ENCODE assay signal across 8 cellular contexts in genomic region chr19:36009220-36009619, GRCh38. TPM values are rescaled to one million over a fixed set of nuclear protein-coding genes. Genes with fewer than 3 reads are reported as not detected.
DNase-seq lines count a peak whose midpoint lies in the region; ATAC-seq, FAIRE-seq and TF ChIP-seq lines count a peak whose summit lies in the region.

No MANE protein-coding gene starts in this region.

- H3K9ac ChIP-seq in BLaER1 treated with 17β-estradiol and CSF1 and Interleukin-3, amounts not matched to agents 10 nM and 100 nM = peak overlapping the region in 7 of 11 experiments; percentile 15 to 59 (median 46); a peak in 6 of 22 replicates
- H3K9ac ChIP-seq in IMR-90 (ENCODE audit: low read depth, low read length) = peak overlapping the region; percentile 39; the same call in 1 of the 2 replicates

- TF ChIP-seq POLR2A in IMR-90 (IDR thresholded peaks at IDR 0.05; ENCODE audit: low read depth, low read length) (no peak), spleen (IDR thresholded peaks at IDR 0.05) (no peak)

- TF ChIP-seq CTCF in IMR-90 (conservative IDR thresholded peaks at IDR 0.05; ENCODE audit: low read depth, low read length) = no peak
- TF ChIP-seq CTCF in bronchial epithelial cell (IDR thresholded peaks at IDR 0.05; ENCODE audit: insufficient read depth, low read length, severe bottlenecking) = no peak
- no peak for TF ChIP-seq CTCF in spleen (IDR thresholded peaks at IDR 0.05 in 8 of 11, conservative IDR thresholded peaks at IDR 0.05 in 3 of 11)

- dilution Hi-C loops in IMR-90 (cut with HindIII; ENCODE audit: low sequenced_read_pairs, unreplicated experiment) = no loop called here

- H3K4me3 ChIP-seq in BLaER1 treated with 17β-estradiol and CSF1 and Interleukin-3, amounts not matched to agents 10 nM and 100 nM = peak overlapping the region in 6 of 10 experiments; percentile 24 to 55 (median 36); a peak in 11 of 20 replicates
- H3K4me3 ChIP-seq in IMR-90 (ENCODE audit: insufficient read depth, low read depth, low read length) (peak overlapping the region; percentile 24), bronchial epithelial cell (ENCODE audit: low read depth, low read length) (peak overlapping the region; percentile 41), spleen (peak overlapping the region in 7 of 8 donors; percentile 9 to 62 (median 29))

- peaks cover 7 to 14% of the 10 kb centered on the region in 2 experiments; a peak in 3 of 4 replicates for H3K79me1 ChIP-seq in IMR-90 (ENCODE audit: low read depth in 1 of 2, low read length in 2 of 2)

- H3K9me3 ChIP-seq in BLaER1 treated with 17β-estradiol and CSF1 and Interleukin-3, amounts not matched to agents 10 nM and 100 nM (replicated peaks in 1 of 11) = no peaks in the 10 kb centered on the region
- H3K9me3 ChIP-seq in IMR-90 (ENCODE audit: control insufficient read depth, insufficient read depth, low read length) (no peaks in the 10 kb centered on the region), spleen (no peaks in the 10 kb centered on the region)

- H2BK120ac ChIP-seq in IMR-90 (ENCODE audit: low read depth, low read length) = no peak overlapping the region

- 2% methylated on average over 40 of the region's 50 CpGs; no CpG with 5 or more reads in 1 of the 2 experiments for WGBS in IMR-90 (ENCODE audit: extremely low coverage in 2 of 2, insufficient read length in 1 of 2), 2 experiments
- 2 to 7% (median 2%) methylated on average over 13 to 50 of the region's 50 CpGs for WGBS in spleen, 5 donors

- H3K27ac ChIP-seq in BLaER1 treated with 17β-estradiol and CSF1 and Interleukin-3, amounts not matched to agents 10 nM and 100 nM = no peak overlapping the region
- H3K27ac ChIP-seq in IMR-90 (ENCODE audit: insufficient read depth, low read length) = no peak overlapping the region; the same call in 1 of the 2 replicates
- H3K27ac ChIP-seq in spleen = peak overlapping the region in 2 of 8 donors; percentile 27 to 49

- ATAC-seq in IMR-90 (ENCODE audit: low read depth) (peak; percentile 68), HG03095 (IDR thresholded peaks at IDR 0.05; ENCODE audit: unreplicated experiment) (no peak), HG03432 (IDR thresholded peaks at IDR 0.05; ENCODE audit: unreplicated experiment) (no peak)

- peak overlapping the region; percentile 46 for H2AK9ac ChIP-seq in IMR-90 (replicated peaks; ENCODE audit: low read depth, low read length, poor library complexity)

- H2BK15ac ChIP-seq in IMR-90 (ENCODE audit: low read depth, low read length) = no peak overlapping the region

- peaks cover 0 to 5% (median 0%) of the 10 kb centered on the region in 11 experiments; a peak in 1 of 22 replicates for H3K36me3 ChIP-seq in BLaER1 treated with 17β-estradiol and CSF1 and Interleukin-3, amounts not matched to agents 10 nM and 100 nM
- H3K36me3 ChIP-seq in IMR-90 (ENCODE audit: control insufficient read depth, insufficient read depth, low read length) (no peaks in the 10 kb centered on the region; the same call in 1 of the 2 replicates), bronchial epithelial cell (ENCODE audit: control insufficient read depth, insufficient read depth, low read length) (peaks cover 2% of the 10 kb centered on the region), spleen (peaks cover 0 to 7% (median 0%) of the 10 kb centered on the region in 6 donors)

- H2AK5ac ChIP-seq in IMR-90 (ENCODE audit: low read depth, low read length) = no peak overlapping the region

- TF ChIP-seq RAD21 in IMR-90 (IDR thresholded peaks at IDR 0.05; ENCODE audit: low read length) = no peak

- no peak overlapping the region for H4K5ac ChIP-seq in IMR-90 (ENCODE audit: low read depth, low read length)

- peak overlapping the region in 1 of 2 experiments; percentile 82; a peak in 1 of 4 replicates for H4K8ac ChIP-seq in IMR-90 (ENCODE audit: low read depth in 2 of 2, low read length in 2 of 2)

- H3K18ac ChIP-seq in IMR-90 (ENCODE audit: low read depth, low read length) = no peak overlapping the region

- peaks cover 0 to 20% (median 10%) of the 10 kb centered on the region in 11 experiments; a peak in 14 of 22 replicates for H3K27me3 ChIP-seq in BLaER1 treated with 17β-estradiol and CSF1 and Interleukin-3, amounts not matched to agents 10 nM and 100 nM
- H3K27me3 ChIP-seq in IMR-90 (ENCODE audit: control insufficient read depth, insufficient read depth, low read length) (no peaks in the 10 kb centered on the region), bronchial epithelial cell (ENCODE audit: control insufficient read depth, insufficient read depth, low read length) (no peaks in the 10 kb centered on the region), spleen (replicated peaks in 1 of 7) (peaks cover 0 to 17% (median 0%) of the 10 kb centered on the region in 7 donors)

- H3K4ac ChIP-seq in IMR-90 (ENCODE audit: low read depth, low read length) = no peak overlapping the region

- H2BK5ac ChIP-seq in IMR-90 (ENCODE audit: low read depth, low read length, poor library complexity, severe bottlenecking) = no peak overlapping the region

- intact Hi-C loops in IMR-90 (cut with micrococcal nuclease) (no loop called here), spleen (cut with DNase I; ENCODE audit: low total_unique reads) (no loop called here)

- in situ Hi-C loops in IMR-90 (cut with MboI; ENCODE audit: low sequenced_read_pairs) = no loop called here

- BruUV-seq in IMR-90 (replicated peaks; lab: Mats Ljungman, UMichigan) = no TSS peak

- H2BK20ac ChIP-seq in IMR-90 (ENCODE audit: low read depth, low read length) = no peak overlapping the region

- peaks cover 9 to 21% (median 12%) of the 10 kb centered on the region in 10 experiments; a peak in 19 of 20 replicates for H3K4me1 ChIP-seq in BLaER1 treated with 17β-estradiol and CSF1 and Interleukin-3, amounts not matched to agents 10 nM and 100 nM
- H3K4me1 ChIP-seq in IMR-90 (ENCODE audit: control insufficient read depth, insufficient read depth, low read length) (peaks cover 7% of the 10 kb centered on the region; the same call in 1 of the 2 replicates), spleen (peaks cover 6 to 33% (median 24%) of the 10 kb centered on the region in 6 donors)

- H3K23ac ChIP-seq in IMR-90 (ENCODE audit: low read depth, low read length) = no peak overlapping the region

- H3K4me2 ChIP-seq in BLaER1 treated with 17β-estradiol and CSF1 and Interleukin-3, amounts not matched to agents 10 nM and 100 nM = peak overlapping the region; percentile 46 to 77 (median 63)
- peak overlapping the region; percentile 61 for H3K4me2 ChIP-seq in IMR-90 (ENCODE audit: low read depth, low read length)

- peak; percentile 48 for DNase-seq in IMR-90
- DNase-seq in T-helper 1 cell = peak in 3 of 5 donors; percentile 29 to 51 (median 36)
- peak; percentile 28 for DNase-seq in bronchial epithelial cell (ENCODE audit: low read depth)
- peak; percentile 70 for DNase-seq in iPS-NIHi7 (ENCODE audit: extremely low spot score)
- DNase-seq in spleen = peak; percentile 88

- H3K14ac ChIP-seq in IMR-90 (replicated peaks; ENCODE audit: low read depth, low read length) = no peak overlapping the region

- peak overlapping the region; percentile 85 for H2AFZ ChIP-seq in IMR-90 (replicated peaks; ENCODE audit: low read length, poor library complexity)

- H4K91ac ChIP-seq in IMR-90 (ENCODE audit: insufficient read depth, low read depth, low read length) = no peak overlapping the region

- peaks cover 0 to 17% (median 0%) of the 10 kb centered on the region in 11 experiments; a peak in 4 of 22 replicates for H4K20me1 ChIP-seq in BLaER1 treated with 17β-estradiol and CSF1 and Interleukin-3, amounts not matched to agents 10 nM and 100 nM
- peaks cover 2% of the 10 kb centered on the region for H4K20me1 ChIP-seq in IMR-90 (ENCODE audit: insufficient read depth, low read length)

- H3K56ac ChIP-seq in IMR-90 (ENCODE audit: extremely low read depth, insufficient read depth, low read length) = no peak overlapping the region

- CTCF ChIA-PET in IMR-90 (lab: Yijun Ruan, JAX) = no interaction called here

- FAIRE-seq in bronchial epithelial cell (lab: Jason Lieb, UNC) = no peak

- H3K9me1 ChIP-seq in IMR-90 (ENCODE audit: insufficient read depth, low read length) = peaks cover 7% of the 10 kb centered on the region

- POLR2A ChIA-PET in IMR-90 (lab: Charles Lee; ENCODE audit: unreplicated experiment) = interaction anchor here (0.6 kb wide), 1 partner anchor 411 kb away, joined by 4 read pairs; no protein-coding TSS in a partner anchor

RNA-seq across cellular contexts. Expression of gene SYNE4, which starts 0.6 kb away (rescaled TPM):
- total RNA-seq in IMR-90 (2012; rRNA removed) (not detected in 2 replicates), bronchial epithelial cell (3.4 and 3.6 TPM in 2 replicates), spleen (1 to 10 TPM in 4 of 7 donors, under 1 TPM in 2, not detected in 1; 0.54 to 1.6 (median 1.0) TPM)
- polyA plus RNA-seq in IMR-90 (2012; rRNA removed) (0.27 and 0.34 TPM in 2 replicates), spleen (under 1 TPM; 0.70 to 0.89 (median 0.85) TPM)
- polyA plus RNA-seq in IMR-90 (2012; cell fraction: cytosol; rRNA removed) = 0.09 and 0.19 TPM in 2 replicates
- polyA plus RNA-seq in IMR-90 (2012; cell fraction: nucleus; rRNA removed; ENCODE audit: low replicate concordance) = 3.7 and 5.4 TPM in 2 replicates

RNA-seq across cellular contexts. Expression of gene ALKBH6, which starts 4.8 kb away (rescaled TPM):
- total RNA-seq in IMR-90 (2012; rRNA removed) (10.3 and 12.9 TPM in 2 replicates), bronchial epithelial cell (14.2 and 16.6 TPM in 2 replicates), spleen (10 to 100 TPM; 22.6 to 65.3 (median 28.3) TPM)
- polyA plus RNA-seq in IMR-90 (2012; rRNA removed) (38.7 and 42.7 TPM in 2 replicates), spleen (10 to 100 TPM; 21.3 to 26.6 (median 24.3) TPM)
- 21.2 and 48.6 TPM in 2 replicates for polyA plus RNA-seq in IMR-90 (2012; cell fraction: cytosol; rRNA removed)
- 120 and 144 TPM in 2 replicates for polyA plus RNA-seq in IMR-90 (2012; cell fraction: nucleus; rRNA removed; ENCODE audit: low replicate concordance)

RNA-seq across cellular contexts. Expression of gene SDHAF1, which starts 14.2 kb away (rescaled TPM):
- total RNA-seq in IMR-90 (2012; rRNA removed) = 4.8 and 5.0 TPM in 2 replicates
- polyA plus RNA-seq in IMR-90 (2012; rRNA removed) = 9.9 and 13.2 TPM in 2 replicates
- polyA plus RNA-seq in IMR-90 (2012; cell fraction: cytosol; rRNA removed) = 23.8 and 28.6 TPM in 2 replicates
- 7.2 and 13.6 TPM in 2 replicates for polyA plus RNA-seq in IMR-90 (2012; cell fraction: nucleus; rRNA removed; ENCODE audit: low replicate concordance)
- 17.5 and 25.3 TPM in 2 replicates for total RNA-seq in bronchial epithelial cell
- 10 to 100 TPM; 14.6 to 34.8 (median 16.3) TPM for total RNA-seq in spleen
- polyA plus RNA-seq in spleen = 10 to 100 TPM; 26.5 to 35.6 (median 33.6) TPM

RNA-seq across cellular contexts. Expression of gene CLIP3, which starts 23.5 kb away (rescaled TPM):
- total RNA-seq in IMR-90 (2012; rRNA removed) = 5.0 and 5.4 TPM in 2 replicates
- polyA plus RNA-seq in IMR-90 (2012; rRNA removed) = 24.4 and 28.7 TPM in 2 replicates
- 19.6 and 32.6 TPM in 2 replicates for polyA plus RNA-seq in IMR-90 (2012; cell fraction: cytosol; rRNA removed)
- 15.2 and 35.7 TPM in 2 replicates for polyA plus RNA-seq in IMR-90 (2012; cell fraction: nucleus; rRNA removed; ENCODE audit: low replicate concordance)
- under 0.01 and 0.13 TPM in 2 replicates for total RNA-seq in bronchial epithelial cell
- 10 to 100 TPM in 5 of 7 donors, 1 to 10 TPM in 2; 6.8 to 18.0 (median 13.5) TPM for total RNA-seq in spleen
- 1 to 10 TPM; 2.7 to 3.2 (median 3.1) TPM for polyA plus RNA-seq in spleen

RNA-seq across cellular contexts. Expression of gene THAP8, which starts 44.9 kb away (rescaled TPM):
- 1.8 and 2.2 TPM in 2 replicates for total RNA-seq in IMR-90 (2012; rRNA removed)
- 5.9 and 7.2 TPM in 2 replicates for polyA plus RNA-seq in IMR-90 (2012; rRNA removed)
- polyA plus RNA-seq in IMR-90 (2012; cell fraction: cytosol; rRNA removed) = 7.4 and 13.9 TPM in 2 replicates
- polyA plus RNA-seq in IMR-90 (2012; cell fraction: nucleus; rRNA removed; ENCODE audit: low replicate concordance) = 3.2 and 7.3 TPM in 2 replicates
- 2.0 and 2.1 TPM in 2 replicates for total RNA-seq in bronchial epithelial cell
- 1 to 10 TPM; 3.5 to 7.9 (median 5.1) TPM for total RNA-seq in spleen
- 1 to 10 TPM; 2.4 to 7.1 (median 4.4) TPM for polyA plus RNA-seq in spleen

Comparison
In these comparisons a context has a peak if more than half of its experiments do, and no peak if none do; other contexts are left out.
1. DNase-seq: peak in every context shown above with its lines; median percentile 88 in spleen; 70 in iPS-NIHi7; 48 in IMR-90; 36 in T-helper 1 cell; 28 in bronchial epithelial cell.